23 cellular contexts compared by ENCODE assay signal in genomic region chr6:134128146-134128545, GRCh38.
DNase-seq lines count a peak whose midpoint lies in the region; ATAC-seq and TF ChIP-seq lines count a peak whose summit lies in the region.
"Had no signal": no experiment of that assay in that cellular context is flagged by ENCODE, and none has a peak within 500 bp of the region (broad histone marks: within the 10 kb centered on the region; RNA-seq: fewer than 3 reads in every experiment).

No MANE protein-coding gene starts in this region.

- peaks cover 21% of the 10 kb centered on the region for H3K4me1 ChIP-seq in parathyroid adenoma
- H3K4me1 ChIP-seq in CD4-positive, alpha-beta memory T cell (ENCODE audit: insufficient read depth, low read length) = no peaks in the 10 kb centered on the region
- H3K4me1 ChIP-seq: BE2C had no signal

- peak; percentile 67 for ATAC-seq in left colon
- ATAC-seq: GM12878 had no signal

- H2AFZ ChIP-seq in parathyroid adenoma = no peak overlapping the region

- no peak overlapping the region for H3K4me3 Mint-ChIP-seq in CD4-positive, alpha-beta memory T cell
- H3K4me3 Mint-ChIP-seq: CD14-positive monocyte; CD4-positive, alpha-beta T cell; CD8-positive, alpha-beta memory T cell had no signal

- no peak for DNase-seq in SK-N-MC (ENCODE audit: low read depth, low spot score)
- DNase-seq in left colon = no peak
- no peak for DNase-seq in NCI-H2227 treated with DMSO at 0.1 percent for 48 hours (lab: John Stamatoyannopoulos, UW)
- DNase-seq in ecto neural progenitor cell (ENCODE audit: low spot score) = no peak
- DNase-seq in CD4-positive, alpha-beta memory T cell = no peak
- DNase-seq: 8988T; ACHN; BE2C; C1 segment of cervical spinal cord; CD4-positive, alpha-beta T cell; CD8-positive, alpha-beta memory T cell; COR-L47; DMS 273 treated with DMSO at 0.1 percent for 48 hours; DMS153; DMS53; DMS79; DND-41; EL; GDM1 had no signal

- POLR2A ChIA-PET in CD4-positive, alpha-beta memory T cell (lab: Charles Lee; ENCODE audit: partially characterized antibody) = no interaction called here

- H3K4me2 ChIP-seq in parathyroid adenoma (ENCODE audit: low read length) = no peak overlapping the region
- H3K4me2 ChIP-seq: BLaER1 had no signal

- H3K9ac ChIP-seq in SK-N-MC (ENCODE audit: insufficient read length) (no peak overlapping the region), parathyroid adenoma (no peak overlapping the region)
- H3K9ac ChIP-seq: BLaER1 had no signal

- H3K4me3 ChIP-seq in SK-N-MC = 0 out of 2 replicates have a peak overlapping the region, but pooled peaks have one; percentile 17
- no peak overlapping the region for H3K4me3 ChIP-seq in parathyroid adenoma (ENCODE audit: low read depth, low read length)
- H3K4me3 ChIP-seq in CD4-positive, alpha-beta memory T cell (ENCODE audit: low read length in 2 of 2) = no peak overlapping the region
- H3K4me3 ChIP-seq: BLaER1, GM12878 had no signal

- no peaks in the 10 kb centered on the region for H3K27me3 ChIP-seq in parathyroid adenoma (ENCODE audit: control insufficient read depth, insufficient read depth, low read length)
- H3K27me3 ChIP-seq in CD4-positive, alpha-beta memory T cell (ENCODE audit: insufficient read depth, low read length) = no peaks in the 10 kb centered on the region
- H3K27me3 ChIP-seq: BE2C, BLaER1 had no signal

- H3K36me3 ChIP-seq in SK-N-MC (ENCODE audit: insufficient read depth, low read length) (no peaks in the 10 kb centered on the region), parathyroid adenoma (ENCODE audit: control insufficient read depth, insufficient read depth, low read length) (no peaks in the 10 kb centered on the region)
- H3K36me3 ChIP-seq in CD4-positive, alpha-beta memory T cell (ENCODE audit: insufficient read depth, low read length) = no peaks in the 10 kb centered on the region
- H3K36me3 ChIP-seq: BE2C, BLaER1 had no signal

- H3K4me1 Mint-ChIP-seq in CD4-positive, alpha-beta memory T cell = peaks cover 0 to 3% (median 3%) of the 10 kb centered on the region in 4 donors
- H3K4me1 Mint-ChIP-seq: CD14-positive monocyte had no signal

- H3K9me3 ChIP-seq in SK-N-MC (ENCODE audit: low read depth, low read length) (no peaks in the 10 kb centered on the region), parathyroid adenoma (ENCODE audit: control insufficient read depth, low read length) (no peaks in the 10 kb centered on the region)
- H3K9me3 ChIP-seq in CD4-positive, alpha-beta memory T cell (ENCODE audit: control insufficient read depth in 1 of 2, low read length in 2 of 2) = no peaks in the 10 kb centered on the region
- H3K9me3 ChIP-seq: BE2C had no signal

- no peaks in the 10 kb centered on the region for H3K36me3 Mint-ChIP-seq in CD4-positive, alpha-beta memory T cell
- H3K36me3 Mint-ChIP-seq: CD14-positive monocyte; CD8-positive, alpha-beta memory T cell had no signal

- H3K79me2 ChIP-seq in parathyroid adenoma = no peaks in the 10 kb centered on the region

- peaks cover 0 to 6% of the 10 kb centered on the region in 2 donors for H3K27me3 Mint-ChIP-seq in CD4-positive, alpha-beta memory T cell
- H3K27me3 Mint-ChIP-seq: CD4-positive, alpha-beta T cell had no signal

- TF ChIP-seq CTCF in parathyroid adenoma (IDR thresholded peaks at IDR 0.05) = no peak

- no peak overlapping the region for H3K27ac Mint-ChIP-seq in CD4-positive, alpha-beta memory T cell
- H3K27ac Mint-ChIP-seq: CD14-positive monocyte; CD4-positive, alpha-beta T cell; CD8-positive, alpha-beta memory T cell had no signal

- H3K27ac ChIP-seq in SK-N-MC (no peak overlapping the region), parathyroid adenoma (peak overlapping the region; percentile 41)
- no peak overlapping the region for H3K27ac ChIP-seq in CD4-positive, alpha-beta memory T cell (ENCODE audit: low read depth, low read length)
- H3K27ac ChIP-seq: BLaER1 had no signal

- peaks cover 0 to 7% (median 0%) of the 10 kb centered on the region in 8 donors for H3K9me3 Mint-ChIP-seq in CD4-positive, alpha-beta memory T cell
- H3K9me3 Mint-ChIP-seq: CD4-positive, alpha-beta T cell had no signal

- CTCF ChIA-PET in CD4-positive, alpha-beta memory T cell (lab: Charles Lee; ENCODE audit: partially characterized antibody) = interaction anchor here (0.5 to 2.8 kb wide), 7 partner anchors 17 to 1206 kb away, joined by 3 to 16 read pairs (median 4); no protein-coding TSS in a partner anchor

- intact Hi-C loops in left colon (cut with DNase I, micrococcal nuclease) = no loop called here
- intact Hi-C loops in CD4-positive, alpha-beta memory T cell (cut with micrococcal nuclease) = no loop called here
